In genomic region chr20:2402271-2402980, GRCh38 we compare ENCODE assay signal across 9 cellular contexts. TPM values are rescaled to one million over a fixed set of nuclear protein-coding genes. Genes with fewer than 3 reads are reported as not detected.
DNase-seq lines count a peak whose midpoint lies in the region; ATAC-seq and TF ChIP-seq lines count a peak whose summit lies in the region.
"Had no signal": no experiment of that assay in that cellular context is flagged by ENCODE, and none has a peak within 500 bp of the region (broad histone marks: within the 10 kb centered on the region; RNA-seq: fewer than 3 reads in every experiment).

No MANE protein-coding gene starts in this region.

- intact Hi-C loops in IMR-90 (cut with micrococcal nuclease) = loop anchor here (2.0 kb wide), 1 partner anchor 196 kb away; no protein-coding TSS in a partner anchor
- intact Hi-C loops in naive thymus-derived CD4-positive, alpha-beta T cell (cut with micrococcal nuclease) = no loop called here
- intact Hi-C loops in CD4-positive, alpha-beta memory T cell (cut with micrococcal nuclease) = no loop called here

- no peak overlapping the region for H3K23ac ChIP-seq in IMR-90 (ENCODE audit: low read depth, low read length)

- peaks cover 16% of the 10 kb centered on the region for H3K9me3 Mint-ChIP-seq in WTC11
- peaks cover 0 to 17% (median 2%) of the 10 kb centered on the region in 11 donors for H3K9me3 Mint-ChIP-seq in naive thymus-derived CD4-positive, alpha-beta T cell
- H3K9me3 Mint-ChIP-seq in CD4-positive, alpha-beta memory T cell = peaks cover 0 to 23% (median 5%) of the 10 kb centered on the region in 8 donors

- H4K20me1 ChIP-seq in IMR-90 (ENCODE audit: insufficient read depth, low read length) = no peaks in the 10 kb centered on the region

- H3K27ac ChIP-seq in IMR-90 (ENCODE audit: insufficient read depth, low read length) = no peak overlapping the region
- H3K27ac ChIP-seq in liver (ENCODE audit: low read depth in 1 of 2, low read length in 2 of 2) = no peak overlapping the region
- H3K27ac ChIP-seq in naive thymus-derived CD4-positive, alpha-beta T cell (ENCODE audit: low read depth, low read length) = no peak overlapping the region
- H3K27ac ChIP-seq in CD4-positive, alpha-beta memory T cell (ENCODE audit: low read depth, low read length) = no peak overlapping the region
- H3K27ac ChIP-seq: left ventricle myocardium inferior had no signal

- no peak overlapping the region for H2AFZ ChIP-seq in IMR-90 (replicated peaks; ENCODE audit: low read length, poor library complexity)

- 0 out of 2 replicates have a peak, but pooled peaks cover 3% of the 10 kb centered on the region for H3K4me1 Mint-ChIP-seq in WTC11
- no peaks in the 10 kb centered on the region for H3K4me1 Mint-ChIP-seq in naive thymus-derived CD4-positive, alpha-beta T cell
- no peaks in the 10 kb centered on the region for H3K4me1 Mint-ChIP-seq in CD4-positive, alpha-beta memory T cell

- in situ Hi-C loops in Caki2 (cut with HindIII; ENCODE audit: low pct_unique_long_range_greater_than_20kb, low sequenced_read_pairs) = no loop called here
- in situ Hi-C loops in IMR-90 (cut with MboI; ENCODE audit: low sequenced_read_pairs) = no loop called here

- no peak overlapping the region for H3K18ac ChIP-seq in IMR-90 (ENCODE audit: low read depth, low read length)

- TF ChIP-seq RAD21 in IMR-90 (IDR thresholded peaks at IDR 0.05; ENCODE audit: low read length) = peak; percentile 34
- peak; percentile 56 to 64 for TF ChIP-seq RAD21 in liver (IDR thresholded peaks at IDR 0.05)

- H3K36me3 ChIP-seq in IMR-90 (ENCODE audit: control insufficient read depth, insufficient read depth, low read length) = no peaks in the 10 kb centered on the region
- H3K36me3 ChIP-seq in liver (ENCODE audit: control insufficient read depth in 4 of 4, insufficient read depth in 3 of 4, low read depth in 1 of 4, low read length in 3 of 4) = no peaks in the 10 kb centered on the region
- H3K36me3 ChIP-seq in naive thymus-derived CD4-positive, alpha-beta T cell (ENCODE audit: control insufficient read depth in 2 of 3, insufficient read depth in 3 of 3, low read length in 3 of 3) = no peaks in the 10 kb centered on the region
- no peaks in the 10 kb centered on the region for H3K36me3 ChIP-seq in CD4-positive, alpha-beta memory T cell (ENCODE audit: insufficient read depth, low read length)
- H3K36me3 ChIP-seq: left ventricle myocardium inferior had no signal

- H4K5ac ChIP-seq in IMR-90 (ENCODE audit: low read depth, low read length) = no peak overlapping the region

- no peaks in the 10 kb centered on the region for H3K9me1 ChIP-seq in IMR-90 (ENCODE audit: insufficient read depth, low read length)

- no peak overlapping the region for H3K4ac ChIP-seq in IMR-90 (ENCODE audit: low read depth, low read length)

- no peak overlapping the region for H4K8ac ChIP-seq in IMR-90 (ENCODE audit: low read depth in 2 of 2, low read length in 2 of 2)

- TF ChIP-seq POLR2A in IMR-90 (IDR thresholded peaks at IDR 0.05; ENCODE audit: low read depth, low read length) = no peak

- no peak overlapping the region for H3K14ac ChIP-seq in IMR-90 (replicated peaks; ENCODE audit: low read depth, low read length)

- H2BK20ac ChIP-seq in IMR-90 (ENCODE audit: low read depth, low read length) = no peak overlapping the region

- no peak overlapping the region for H2BK5ac ChIP-seq in IMR-90 (ENCODE audit: low read depth, low read length, poor library complexity, severe bottlenecking)

- no peak overlapping the region for H3K4me2 ChIP-seq in IMR-90 (ENCODE audit: low read depth, low read length)

- peak; percentile 44 for TF ChIP-seq CTCF in IMR-90 (conservative IDR thresholded peaks at IDR 0.05; ENCODE audit: low read depth, low read length)
- no peak for TF ChIP-seq CTCF in WTC11 (IDR thresholded peaks at IDR 0.05)
- peak; percentile 27 for TF ChIP-seq CTCF in liver (IDR thresholded peaks at IDR 0.05; ENCODE audit: low read depth, low read length, missing input control)

- dilution Hi-C loops in IMR-90 (cut with HindIII; ENCODE audit: low sequenced_read_pairs, unreplicated experiment) = no loop called here

- H2BK120ac ChIP-seq in IMR-90 (ENCODE audit: low read depth, low read length) = no peak overlapping the region

- H3K27ac Mint-ChIP-seq in WTC11 = no peak overlapping the region; the same call in 1 of the 2 replicates
- H3K27ac Mint-ChIP-seq in naive thymus-derived CD4-positive, alpha-beta T cell = no peak overlapping the region
- no peak overlapping the region for H3K27ac Mint-ChIP-seq in CD4-positive, alpha-beta memory T cell

- H3K36me3 Mint-ChIP-seq in WTC11 = peaks cover 7% of the 10 kb centered on the region; the same call in 1 of the 2 replicates
- H3K36me3 Mint-ChIP-seq in naive thymus-derived CD4-positive, alpha-beta T cell = peaks cover 0 to 7% (median 0%) of the 10 kb centered on the region in 5 donors
- H3K36me3 Mint-ChIP-seq in CD4-positive, alpha-beta memory T cell = peaks cover 0 to 3% of the 10 kb centered on the region in 2 donors

- POLR2A ChIA-PET in IMR-90 (lab: Charles Lee; ENCODE audit: unreplicated experiment) (no interaction called here), WTC11 (lab: Charles Lee) (no interaction called here)
- POLR2A ChIA-PET in naive thymus-derived CD4-positive, alpha-beta T cell (lab: Charles Lee) = no interaction called here
- POLR2A ChIA-PET in CD4-positive, alpha-beta memory T cell (lab: Charles Lee; ENCODE audit: partially characterized antibody) = no interaction called here

- H3K27me3 Mint-ChIP-seq in WTC11 (ENCODE audit: low read depth) = peaks cover 5% of the 10 kb centered on the region
- H3K27me3 Mint-ChIP-seq in naive thymus-derived CD4-positive, alpha-beta T cell = peaks cover 0 to 11% (median 0%) of the 10 kb centered on the region in 5 donors
- H3K27me3 Mint-ChIP-seq in CD4-positive, alpha-beta memory T cell = peaks cover 4 to 9% of the 10 kb centered on the region in 2 donors

- no peaks in the 10 kb centered on the region for H3K4me1 ChIP-seq in IMR-90 (ENCODE audit: control insufficient read depth, insufficient read depth, low read length)
- no peaks in the 10 kb centered on the region for H3K4me1 ChIP-seq in liver (ENCODE audit: control insufficient read depth in 4 of 4, insufficient read depth in 4 of 4, low read length in 3 of 4)
- no peaks in the 10 kb centered on the region for H3K4me1 ChIP-seq in naive thymus-derived CD4-positive, alpha-beta T cell (ENCODE audit: control insufficient read depth in 2 of 2, insufficient read depth in 2 of 2, low read length in 2 of 2)
- H3K4me1 ChIP-seq in CD4-positive, alpha-beta memory T cell (ENCODE audit: insufficient read depth, low read length) = no peaks in the 10 kb centered on the region
- H3K4me1 ChIP-seq: left ventricle myocardium inferior had no signal

- H3K27me3 ChIP-seq in IMR-90 (ENCODE audit: control insufficient read depth, insufficient read depth, low read length) (no peaks in the 10 kb centered on the region; the same call in 1 of the 2 replicates), liver (ENCODE audit: control insufficient read depth in 4 of 4, insufficient read depth in 4 of 4, low read length in 3 of 4) (no peaks in the 10 kb centered on the region)
- no peaks in the 10 kb centered on the region for H3K27me3 ChIP-seq in naive thymus-derived CD4-positive, alpha-beta T cell (ENCODE audit: control insufficient read depth in 2 of 2, insufficient read depth in 2 of 2, low read length in 2 of 2)
- no peaks in the 10 kb centered on the region for H3K27me3 ChIP-seq in CD4-positive, alpha-beta memory T cell (ENCODE audit: insufficient read depth, low read length)

- H3K79me1 ChIP-seq in IMR-90 (ENCODE audit: low read depth in 1 of 2, low read length in 2 of 2) = no peaks in the 10 kb centered on the region

- H3K9ac ChIP-seq in IMR-90 (ENCODE audit: low read depth, low read length) (no peak overlapping the region), liver (ENCODE audit: low read depth in 1 of 2, low read length in 2 of 2) (no peak overlapping the region)

- H3K4me3 Mint-ChIP-seq in WTC11 = no peak overlapping the region
- no peak overlapping the region for H3K4me3 Mint-ChIP-seq in naive thymus-derived CD4-positive, alpha-beta T cell
- H3K4me3 Mint-ChIP-seq in CD4-positive, alpha-beta memory T cell = no peak overlapping the region

- H2AK9ac ChIP-seq in IMR-90 (replicated peaks; ENCODE audit: low read depth, low read length, poor library complexity) = no peak overlapping the region

- H2AK5ac ChIP-seq in IMR-90 (ENCODE audit: low read depth, low read length) = no peak overlapping the region

- H3K9me3 ChIP-seq in IMR-90 (ENCODE audit: control insufficient read depth, insufficient read depth, low read length) (no peaks in the 10 kb centered on the region), liver (ENCODE audit: control insufficient read depth in 4 of 4, low read length in 3 of 4) (peaks cover 0 to 11% (median 4%) of the 10 kb centered on the region in 4 donors)
- peaks cover 0 to 12% (median 0%) of the 10 kb centered on the region in 3 experiments for H3K9me3 ChIP-seq in naive thymus-derived CD4-positive, alpha-beta T cell (ENCODE audit: control insufficient read depth in 2 of 3, low read length in 3 of 3)
- H3K9me3 ChIP-seq in CD4-positive, alpha-beta memory T cell (ENCODE audit: control insufficient read depth in 1 of 2, low read length in 2 of 2) = no peaks in the 10 kb centered on the region

- no TSS peak for BruUV-seq in IMR-90 (replicated peaks; lab: Mats Ljungman, UMichigan)

- peak; percentile 70 for ATAC-seq in IMR-90 (ENCODE audit: low read depth)
- ATAC-seq in WTC11 = 0 out of 2 replicates have a peak, but pooled peaks have one; percentile 28
- ATAC-seq in naive thymus-derived CD4-positive, alpha-beta T cell = no peak

- 36% methylated on average over 2 of the region's 7 CpGs; no CpG with 5 or more reads in 1 of the 2 experiments for WGBS in IMR-90 (ENCODE audit: extremely low coverage in 2 of 2, insufficient read length in 1 of 2), 2 experiments
- WGBS in liver = 69% methylated on average over 7 of the region's 7 CpGs

- DNase-seq in Caki2 (ENCODE audit: low read depth) (peak; percentile 43), IMR-90 (peak; percentile 51), WTC11 (ENCODE audit: low spot score) (no peak), C1 segment of cervical spinal cord (lab: John Stamatoyannopoulos, UW) (no peak), D341Med (ENCODE audit: low spot score) (no peak)
- DNase-seq in naive thymus-derived CD4-positive, alpha-beta T cell = no peak
- no peak for DNase-seq in CD4-positive, alpha-beta memory T cell
- DNase-seq: left ventricle myocardium inferior had no signal

- no peak overlapping the region for H2BK15ac ChIP-seq in IMR-90 (ENCODE audit: low read depth, low read length)

- no peak overlapping the region for H4K91ac ChIP-seq in IMR-90 (ENCODE audit: insufficient read depth, low read depth, low read length)

- CTCF ChIA-PET in IMR-90 (lab: Yijun Ruan, JAX) (no interaction called here), WTC11 (lab: Charles Lee) (interaction anchor here (0.5 to 2.0 kb wide), 7 partner anchors 15 to 268 kb away, joined by 3 to 8 read pairs (median 4); no protein-coding TSS in a partner anchor)
- CTCF ChIA-PET in naive thymus-derived CD4-positive, alpha-beta T cell (lab: Charles Lee) = no interaction called here
- CTCF ChIA-PET in CD4-positive, alpha-beta memory T cell (lab: Charles Lee; ENCODE audit: partially characterized antibody) = no interaction called here

- H3K56ac ChIP-seq in IMR-90 (ENCODE audit: extremely low read depth, insufficient read depth, low read length) = no peak overlapping the region

- no peak overlapping the region for H3K4me3 ChIP-seq in IMR-90 (ENCODE audit: insufficient read depth, low read depth, low read length)
- H3K4me3 ChIP-seq in liver (ENCODE audit: low read depth in 1 of 3, low read length in 3 of 3) = no peak overlapping the region
- no peak overlapping the region for H3K4me3 ChIP-seq in naive thymus-derived CD4-positive, alpha-beta T cell (ENCODE audit: low read length)
- H3K4me3 ChIP-seq in CD4-positive, alpha-beta memory T cell (ENCODE audit: low read length in 2 of 2) = no peak overlapping the region
- H3K4me3 ChIP-seq: left ventricle myocardium inferior had no signal

RNA-seq across cellular contexts. Expression of gene TGM6, which starts 21.7 kb away (rescaled TPM):
- not detected in 2 replicates for total RNA-seq in Caki2 (2014; rRNA removed; shearing (Covaris generic); ENCODE audit: low replicate concordance)
- total RNA-seq in IMR-90 (2012; rRNA removed) (not detected in 2 replicates), WTC11 (2021) (not detected in 3 replicates), liver (not detected)
- polyA plus RNA-seq in IMR-90 (2012; rRNA removed) (not detected in 2 replicates), liver (not detected)
- polyA plus RNA-seq in IMR-90 (2012; cell fraction: cytosol; rRNA removed) = not detected in 2 replicates
- polyA plus RNA-seq in IMR-90 (2012; cell fraction: nucleus; rRNA removed; ENCODE audit: low replicate concordance) = not detected in 2 replicates
- not detected for total RNA-seq in naive thymus-derived CD4-positive, alpha-beta T cell
- polyA plus RNA-seq in naive thymus-derived CD4-positive, alpha-beta T cell = not detected
- total RNA-seq in CD4-positive, alpha-beta memory T cell = not detected
- not detected for polyA plus RNA-seq in CD4-positive, alpha-beta memory T cell
- total RNA-seq: left ventricle myocardium inferior had no signal

Comparison
In these comparisons a context has a peak if more than half of its experiments do, and no peak if none do; other contexts are left out.
1. DNase-seq: peak in Caki2 (single experiment) and IMR-90 (single experiment); none in WTC11 (single experiment), C1 segment of cervical spinal cord (0 of 14), naive thymus-derived CD4-positive, alpha-beta T cell (0 of 9), D341Med (single experiment) and CD4-positive, alpha-beta memory T cell (0 of 5).